Comparison of ENCODE assay signal across 11 cellular contexts in the genomic region with DNA sequence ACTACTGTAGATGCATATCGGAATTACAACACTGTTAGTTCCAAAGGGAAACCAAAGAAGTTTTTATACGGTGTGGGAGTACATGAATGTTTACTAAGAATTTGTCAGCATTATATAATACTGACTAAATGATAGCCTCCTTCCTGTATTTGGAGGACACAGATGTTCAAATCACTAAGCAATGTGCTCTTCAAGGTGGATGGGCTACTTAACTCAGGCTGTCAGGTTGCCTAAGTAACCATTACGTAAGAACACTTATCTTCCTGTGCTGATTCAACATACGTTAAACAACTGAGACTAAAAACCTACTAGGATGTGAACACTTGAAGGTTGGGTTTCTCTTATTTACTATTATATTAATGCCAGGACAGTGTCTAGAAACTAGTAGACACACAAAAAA.
A peak's percentile ranks its signal among the peaks of the same experiment; 100 is the strongest.
DNase-seq lines count a peak whose midpoint lies in the region; ATAC-seq and TF ChIP-seq lines count a peak whose summit lies in the region.
"Had no signal": no experiment of that assay in that cellular context is flagged by ENCODE, and none has a peak within 500 bp of the region (broad histone marks: within the 10 kb centered on the region; RNA-seq: fewer than 3 reads in every experiment).

No MANE protein-coding gene starts in this region.

- TF ChIP-seq CTCF in fibroblast of villous mesenchyme (IDR thresholded peaks at IDR 0.05; ENCODE audit: insufficient read depth, low read depth, low read length) (no peak), GM13977 (IDR thresholded peaks at IDR 0.05; ENCODE audit: extremely low read depth, insufficient read depth, missing control alignments) (no peak)

- no peak overlapping the region for H3K4me3 ChIP-seq in fibroblast of villous mesenchyme (ENCODE audit: low read depth, low read length)
- H3K4me3 ChIP-seq: ascending aorta, gastrocnemius medialis, SJSA1 had no signal

- DNase-seq in NCI-H1092 treated with DMSO at 0.1 percent for 48 hours (lab: John Stamatoyannopoulos, UW) (peak; percentile 26), NCI-H1092 (lab: John Stamatoyannopoulos, UW) (no peak), NOMO-1 treated with dmso at 0.1 percent for 144 hours (lab: John Stamatoyannopoulos, UW; ENCODE audit: unreplicated experiment) (peak; percentile 59), fibroblast of villous mesenchyme (ENCODE audit: low read depth) (peak; percentile 73), superior temporal gyrus (ENCODE audit: extremely low spot score) (peak; percentile 35), GM13977 (ENCODE audit: low spot score) (no peak), COR-L47 (lab: John Stamatoyannopoulos, UW) (no peak)
- DNase-seq: gastrocnemius medialis had no signal

- in situ Hi-C loops in GM13977 (cut with MboI; ENCODE audit: low pct_unique_long_range_greater_than_20kb, low sequenced_read_pairs, unreplicated experiment): no loop called here

- ATAC-seq in GM21528 (IDR thresholded peaks at IDR 0.05; ENCODE audit: low FRiP score, unreplicated experiment): no peak
- ATAC-seq: gastrocnemius medialis had no signal

Comparison
In these comparisons a context has a peak if more than half of its experiments do, and no peak if none do; other contexts are left out.
1. DNase-seq: peak in NCI-H1092 treated with DMSO at 0.1 percent for 48 hours (single experiment), NOMO-1 treated with dmso at 0.1 percent for 144 hours (single experiment), fibroblast of villous mesenchyme (single experiment) and superior temporal gyrus (single experiment); none in NCI-H1092 (single experiment), GM13977 (single experiment) and COR-L47 (single experiment).